25 cellular contexts compared by ENCODE assay signal in the genomic region with DNA sequence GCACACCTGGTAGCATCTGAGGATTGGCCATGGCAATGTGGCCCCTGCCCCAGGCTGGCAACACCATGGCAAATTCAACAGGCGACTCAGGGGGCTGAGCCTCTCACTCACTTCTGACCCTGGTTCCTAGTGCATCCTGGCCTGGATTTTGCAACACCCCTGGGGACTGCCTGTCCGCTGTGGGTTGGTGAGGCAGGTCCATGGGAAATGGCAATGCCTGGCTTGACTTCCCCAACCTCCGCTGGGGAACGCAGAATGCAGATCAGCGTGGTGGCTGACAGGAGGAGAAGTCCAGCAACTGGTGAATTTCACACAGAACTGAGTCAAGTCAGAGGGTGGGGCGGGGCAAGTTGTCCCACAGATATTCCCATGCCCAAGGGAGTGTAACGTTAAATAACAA. TPM values are rescaled to one million over a fixed set of nuclear protein-coding genes. Genes with fewer than 3 reads are reported as not detected.
DNase-seq lines count a peak whose midpoint lies in the region; ATAC-seq and TF ChIP-seq lines count a peak whose summit lies in the region.
"Had no signal": no experiment of that assay in that cellular context is flagged by ENCODE, and none has a peak within 500 bp of the region (broad histone marks: within the 10 kb centered on the region; RNA-seq: fewer than 3 reads in every experiment).

No MANE protein-coding gene starts in this region.

- H3K27ac Mint-ChIP-seq in activated T-cell treated with anti-CD3 and anti-CD28 coated beads, Interleukin-2, amount 50 U/mL, for 24 hours = no peak overlapping the region
- H3K27ac Mint-ChIP-seq in activated T-cell treated with anti-CD3 and anti-CD28 coated beads, Interleukin-2, amount 50 U/mL, for 72 hours = no peak overlapping the region

- no peak for TF ChIP-seq CTCF in left lung (IDR thresholded peaks at IDR 0.05)
- no peak for TF ChIP-seq CTCF in suprapubic skin (IDR thresholded peaks at IDR 0.05)

- no peak for TF ChIP-seq EP300 in suprapubic skin (IDR thresholded peaks at IDR 0.05)

- intact Hi-C loops in left lung (cut with DNase I) = no loop called here

- ATAC-seq in activated T-cell treated with anti-CD3 and anti-CD28 coated beads, Interleukin-2, amount 50 U/mL, for 72 hours (replicated peaks in 1 of 2) = no peak
- ATAC-seq in left lung (peak; percentile 6), GM18867 (IDR thresholded peaks at IDR 0.05; ENCODE audit: unreplicated experiment) (no peak), GM19463 (IDR thresholded peaks at IDR 0.05; ENCODE audit: unreplicated experiment) (no peak), GM21717 (IDR thresholded peaks at IDR 0.05; ENCODE audit: unreplicated experiment) (no peak)
- ATAC-seq: A549; activated CD8-positive, alpha-beta T cell treated with anti-CD3 and anti-CD28 coated beads, Interleukin-2, amount 10 ng/mL, durations not matched to agents 7 days and 5 days; mucosa of descending colon had no signal

- no peak overlapping the region for H3K4me3 Mint-ChIP-seq in activated T-cell treated with anti-CD3 and anti-CD28 coated beads, Interleukin-2, amount 50 U/mL, for 24 hours
- no peak overlapping the region for H3K4me3 Mint-ChIP-seq in activated T-cell treated with anti-CD3 and anti-CD28 coated beads, Interleukin-2, amount 50 U/mL, for 72 hours
- H3K4me3 Mint-ChIP-seq: activated CD8-positive, alpha-beta T cell treated with anti-CD3 and anti-CD28 coated beads, Interleukin-2, amount 10 ng/mL, durations not matched to agents 7 days and 5 days; neural progenitor cell had no signal

- H3K4me1 ChIP-seq in left lung (peaks cover 0 to 79% of the 10 kb centered on the region in 2 donors), suprapubic skin (peaks cover 31% of the 10 kb centered on the region)
- H3K4me1 ChIP-seq: breast epithelium had no signal

- H3K27me3 Mint-ChIP-seq in activated T-cell treated with anti-CD3 and anti-CD28 coated beads, Interleukin-2, amount 50 U/mL, for 24 hours = no peaks in the 10 kb centered on the region
- H3K27me3 Mint-ChIP-seq in activated T-cell treated with anti-CD3 and anti-CD28 coated beads, Interleukin-2, amount 50 U/mL, for 72 hours (ENCODE audit: low read depth) = no peaks in the 10 kb centered on the region

- no peak overlapping the region for H3K4me3 ChIP-seq in left lung
- no peak overlapping the region for H3K4me3 ChIP-seq in suprapubic skin
- H3K4me3 ChIP-seq: A549, breast epithelium, heart left ventricle, left ventricle myocardium inferior, mucosa of descending colon, neural progenitor cell, PC-9 had no signal

- H3K27me3 ChIP-seq in left lung (no peaks in the 10 kb centered on the region), suprapubic skin (no peaks in the 10 kb centered on the region)
- H3K27me3 ChIP-seq: breast epithelium, heart left ventricle, neural progenitor cell had no signal

- DNase-seq in activated T-cell treated with anti-CD3 and anti-CD28 coated beads, Interleukin-2, amount 50 U/mL, for 24 hours = peak; percentile 27
- no peak for DNase-seq in activated T-cell treated with anti-CD3 and anti-CD28 coated beads, Interleukin-2, amount 50 U/mL, for 72 hours
- peak; percentile 30 for DNase-seq in UCSD-AML1 (lab: John Stamatoyannopoulos, UW; ENCODE audit: unreplicated experiment)
- DNase-seq in left lung = peak; percentile 68 to 82
- peak; percentile 58 to 67 for DNase-seq in suprapubic skin (ENCODE audit: low spot score in 2 of 2)
- DNase-seq: activated CD8-positive, alpha-beta T cell treated with anti-CD3 and anti-CD28 coated beads, Interleukin-2, amount 10 ng/mL, durations not matched to agents 7 days and 5 days; C1 segment of cervical spinal cord; DMS 273 treated with DMSO at 0.1 percent for 48 hours; KG1; left ventricle myocardium inferior; NCI-H1092; NCI-H2081; PC-9; SIG-M5; T-helper 2 cell had no signal

- peaks cover 11% of the 10 kb centered on the region for H3K36me3 Mint-ChIP-seq in activated T-cell treated with anti-CD3 and anti-CD28 coated beads, Interleukin-2, amount 50 U/mL, for 24 hours (ENCODE audit: low read depth)
- H3K36me3 Mint-ChIP-seq in activated T-cell treated with anti-CD3 and anti-CD28 coated beads, Interleukin-2, amount 50 U/mL, for 72 hours (ENCODE audit: insufficient read depth in 2 of 2) = peaks cover 0 to 4% of the 10 kb centered on the region in 2 donors
- H3K36me3 Mint-ChIP-seq: neural progenitor cell had no signal

- H3K4me1 Mint-ChIP-seq in activated T-cell treated with anti-CD3 and anti-CD28 coated beads, Interleukin-2, amount 50 U/mL, for 24 hours (ENCODE audit: low read depth) = peaks cover 74% of the 10 kb centered on the region
- H3K4me1 Mint-ChIP-seq in activated T-cell treated with anti-CD3 and anti-CD28 coated beads, Interleukin-2, amount 50 U/mL, for 72 hours (ENCODE audit: low read depth) = peaks cover 84% of the 10 kb centered on the region

- 89% methylated on average over 6 of the region's 7 CpGs for WGBS in suprapubic skin

- no peaks in the 10 kb centered on the region for H3K9me3 Mint-ChIP-seq in activated T-cell treated with anti-CD3 and anti-CD28 coated beads, Interleukin-2, amount 50 U/mL, for 24 hours
- H3K9me3 Mint-ChIP-seq in activated T-cell treated with anti-CD3 and anti-CD28 coated beads, Interleukin-2, amount 50 U/mL, for 72 hours = no peaks in the 10 kb centered on the region
- H3K9me3 Mint-ChIP-seq: neural progenitor cell had no signal

- H3K36me3 ChIP-seq in left lung (no peaks in the 10 kb centered on the region), suprapubic skin (no peaks in the 10 kb centered on the region)
- H3K36me3 ChIP-seq: breast epithelium, heart left ventricle, left ventricle myocardium inferior, neural progenitor cell had no signal

- no peak for TF ChIP-seq POLR2A in suprapubic skin (IDR thresholded peaks at IDR 0.05)

- H3K9me3 ChIP-seq in left lung (no peaks in the 10 kb centered on the region), suprapubic skin (no peaks in the 10 kb centered on the region)
- H3K9me3 ChIP-seq: A549, breast epithelium, heart left ventricle, left ventricle myocardium inferior, mucosa of descending colon had no signal

- H3K27ac ChIP-seq in left lung = peak overlapping the region in 1 of 2 donors; percentile 94
- H3K27ac ChIP-seq in suprapubic skin = no peak overlapping the region
- H3K27ac ChIP-seq: A549, breast epithelium, left ventricle myocardium inferior, neural progenitor cell, PC-9 had no signal

RNA-seq across cellular contexts. Expression of a gene that starts 3.9 kb away (rescaled TPM):
- 100 to 1,000 TPM; 141 to 152 TPM for total RNA-seq in activated T-cell treated with anti-CD3 and anti-CD28 coated beads, Interleukin-2, amount 50 U/mL, for 72 hours
- total RNA-seq in left lung (10 to 100 TPM in 1 of 2 donors, 1 to 10 TPM in 1; 9.1 to 52.9 TPM), suprapubic skin (1 to 10 TPM; 1.9 to 5.9 (median 2.6) TPM)
- total RNA-seq: endothelial cell of umbilical vein, G401, PC-9 had no signal

RNA-seq across cellular contexts. Expression of a gene that starts 59.5 kb away (rescaled TPM):
- total RNA-seq in activated T-cell treated with anti-CD3 and anti-CD28 coated beads, Interleukin-2, amount 50 U/mL, for 72 hours = 10 to 100 TPM; 24.6 to 28.1 TPM
- total RNA-seq in left lung = 10 to 100 TPM; 42.3 to 73.8 TPM
- total RNA-seq in suprapubic skin = 10 to 100 TPM; 18.3 to 33.1 (median 23.6) TPM

Comparison
In these comparisons a context has a peak if more than half of its experiments do, and no peak if none do; other contexts are left out.
1. DNase-seq: peak in activated T-cell treated with anti-CD3 and anti-CD28 coated beads, Interleukin-2, amount 50 U/mL, for 24 hours (single experiment), UCSD-AML1 (single experiment), left lung (2 of 2) and suprapubic skin (2 of 2); none in activated T-cell treated with anti-CD3 and anti-CD28 coated beads, Interleukin-2, amount 50 U/mL, for 72 hours (0 of 2).